Comparison of ENCODE assay signal across 8 cellular contexts in the genomic region with DNA sequence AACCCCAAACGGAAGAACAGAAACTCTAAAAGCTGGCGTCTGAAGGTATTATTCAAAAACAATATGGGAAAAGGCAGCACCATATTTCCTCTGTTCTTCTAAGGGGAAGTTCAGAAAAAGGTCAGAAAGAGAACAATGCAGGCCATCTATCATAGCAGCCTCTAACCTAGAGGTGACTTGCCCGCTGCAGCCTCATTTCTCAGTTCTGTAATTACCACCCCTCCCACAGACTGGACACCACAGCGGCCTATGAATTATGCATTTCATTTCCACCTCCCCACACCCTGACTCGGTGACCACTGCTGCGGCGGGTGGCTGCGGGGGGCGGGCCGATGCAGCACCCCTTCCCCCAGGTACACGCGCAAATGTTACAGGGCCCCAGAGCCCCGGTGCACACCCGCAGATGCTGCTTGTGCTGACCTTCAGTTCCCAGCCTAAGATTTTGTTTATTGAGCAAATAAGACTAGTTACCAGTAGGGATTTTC.
A peak's percentile ranks its signal among the peaks of the same experiment; 100 is the strongest.
DNase-seq lines count a peak whose midpoint lies in the region; ATAC-seq and TF ChIP-seq lines count a peak whose summit lies in the region.

No MANE protein-coding gene starts in this region.

- no peaks in the 10 kb centered on the region for H3K9me3 Mint-ChIP-seq in dendritic cell treated with granulocyte-macrophage colony-stimulating factor and Interleukin-4, amounts not matched to agents 40 ng/mL and 50 ng/mL, for 4 days

- peak; percentile 84 for DNase-seq in GM13976 (ENCODE audit: low spot score)
- peak; percentile 80 to 81 for DNase-seq in Kasumi-1 (lab: John Stamatoyannopoulos, UW)
- no peak for DNase-seq in H7
- DNase-seq in ecto neural progenitor cell (ENCODE audit: low spot score), result no peak
- no peak for DNase-seq in NCI-H446 (lab: John Stamatoyannopoulos, UW)

- intact Hi-C loops in dendritic cell treated with granulocyte-macrophage colony-stimulating factor and Interleukin-4, amounts not matched to agents 40 ng/mL and 50 ng/mL, for 4 days (cut with micrococcal nuclease), result loop anchor here (2.0 to 10.0 kb wide), 5 partner anchors 48 to 296 kb away; partner anchors contain the start of gene TBXAS1

- no peak overlapping the region for H3K9ac ChIP-seq in skeletal muscle tissue (ENCODE audit: low read depth in 1 of 3, low read length in 3 of 3)

- peaks cover 8% of the 10 kb centered on the region for H3K27me3 Mint-ChIP-seq in dendritic cell treated with granulocyte-macrophage colony-stimulating factor and Interleukin-4, amounts not matched to agents 40 ng/mL and 50 ng/mL, for 4 days

- no peaks in the 10 kb centered on the region for H3K9me3 ChIP-seq in skeletal muscle tissue (ENCODE audit: control insufficient read depth in 3 of 3, low read length in 3 of 3)

- no peak for TF ChIP-seq CTCF in GM13976 (IDR thresholded peaks at IDR 0.05; ENCODE audit: borderline replicate concordance, control extremely low read depth, extremely low read depth, insufficient read depth, missing control alignments)

- H3K36me3 ChIP-seq in skeletal muscle tissue (ENCODE audit: control insufficient read depth in 3 of 3, insufficient read depth in 3 of 3, low read length in 3 of 3) (peaks cover 0 to 4% (median 0%) of the 10 kb centered on the region in 3 donors), H7 (replicated peaks; ENCODE audit: control insufficient read depth, insufficient read depth, low read length) (no peaks in the 10 kb centered on the region)

- peak overlapping the region; percentile 44 for H3K27ac Mint-ChIP-seq in dendritic cell treated with granulocyte-macrophage colony-stimulating factor and Interleukin-4, amounts not matched to agents 40 ng/mL and 50 ng/mL, for 4 days

- H3K27me3 ChIP-seq in skeletal muscle tissue (ENCODE audit: control insufficient read depth in 3 of 3, insufficient read depth in 3 of 3, low read length in 3 of 3) (no peaks in the 10 kb centered on the region), H7 (ENCODE audit: control insufficient read depth, insufficient read depth, low read length) (no peaks in the 10 kb centered on the region)

- peaks cover 10% of the 10 kb centered on the region for H3K36me3 Mint-ChIP-seq in dendritic cell treated with granulocyte-macrophage colony-stimulating factor and Interleukin-4, amounts not matched to agents 40 ng/mL and 50 ng/mL, for 4 days (ENCODE audit: low read depth)

- peaks cover 15 to 33% (median 24%) of the 10 kb centered on the region in 3 donors for H3K4me1 ChIP-seq in skeletal muscle tissue (ENCODE audit: control insufficient read depth in 3 of 3, insufficient read depth in 3 of 3, low read length in 3 of 3)

- peak overlapping the region; percentile 63 for H3K4me3 Mint-ChIP-seq in dendritic cell treated with granulocyte-macrophage colony-stimulating factor and Interleukin-4, amounts not matched to agents 40 ng/mL and 50 ng/mL, for 4 days

- H3K27ac ChIP-seq in skeletal muscle tissue (ENCODE audit: low read depth, low read length), result peak overlapping the region; percentile 64

- H3K4me3 ChIP-seq in skeletal muscle tissue (ENCODE audit: low read length in 3 of 3) (no peak overlapping the region), H7 (ENCODE audit: insufficient read depth, low read depth, low read length) (no peak overlapping the region)

- peak; percentile 85 for ATAC-seq in GM21423 (IDR thresholded peaks at IDR 0.05; ENCODE audit: unreplicated experiment)

- H3K4me1 Mint-ChIP-seq in dendritic cell treated with granulocyte-macrophage colony-stimulating factor and Interleukin-4, amounts not matched to agents 40 ng/mL and 50 ng/mL, for 4 days (ENCODE audit: low read depth), result peaks cover 62% of the 10 kb centered on the region

- in situ Hi-C loops in GM13976 (cut with MboI; ENCODE audit: low sequenced_read_pairs, unreplicated experiment), result loop anchor here (10.0 kb wide), 1 partner anchor 356 kb away; no protein-coding TSS in a partner anchor

Comparison
In these comparisons a context has a peak if more than half of its experiments do, and no peak if none do; other contexts are left out.
1. DNase-seq: peak in GM13976 (single experiment) and Kasumi-1 (2 of 2); none in H7 (single experiment), ecto neural progenitor cell (single experiment) and NCI-H446 (0 of 2).